Comparison of ENCODE assay signal across 5 cellular contexts in genomic region chr11:72560864-72561263, GRCh38.
DNase-seq lines count a peak whose midpoint lies in the region; TF ChIP-seq lines count a peak whose summit lies in the region.
"Not testable (repeated sequence)": the region's sequence is repeated elsewhere in the genome, so short reads cannot be mapped to it uniquely, and the experiment has no call there.

No MANE protein-coding gene starts in this region.

- H3K9me3 ChIP-seq in A673 (ENCODE audit: low read depth, low read length, poor library complexity, severe bottlenecking); trophoblast cell (ENCODE audit: insufficient read depth, low read depth, low read length): not testable (repeated sequence)

- H2BK5ac ChIP-seq in trophoblast cell (ENCODE audit: low read depth, low read length, poor library complexity): not testable (repeated sequence)

- not testable (repeated sequence) for TF ChIP-seq CTCF in A673 (conservative IDR thresholded peaks at IDR 0.05; ENCODE audit: low read depth, low read length); fibroblast of villous mesenchyme (IDR thresholded peaks at IDR 0.05; ENCODE audit: insufficient read depth, low read depth, low read length); type B pancreatic cell (conservative IDR thresholded peaks at IDR 0.05)

- H3K14ac ChIP-seq in trophoblast cell (ENCODE audit: low read length): not testable (repeated sequence)

- not testable (repeated sequence) for H3K9ac ChIP-seq in trophoblast cell (ENCODE audit: low read length)

- H4K91ac ChIP-seq in trophoblast cell (ENCODE audit: low read depth, low read length): peak overlapping the region; percentile 3

- H2BK120ac ChIP-seq in trophoblast cell (ENCODE audit: insufficient read depth, low read length, poor library complexity): not testable (repeated sequence)

- H3K9me3 Mint-ChIP-seq in type B pancreatic cell: not testable (repeated sequence)

- H2BK12ac ChIP-seq in trophoblast cell (ENCODE audit: low read length): not testable (repeated sequence)

- not testable (repeated sequence) for H3K27ac Mint-ChIP-seq in type B pancreatic cell

- not testable (repeated sequence) for H3K4ac ChIP-seq in trophoblast cell (ENCODE audit: low read depth, low read length)

- not testable (repeated sequence) for H3K4me2 ChIP-seq in trophoblast cell (ENCODE audit: low read length)

- CTCF ChIA-PET in A673 (lab: Charles Lee): not testable (repeated sequence)

- H3K4me3 ChIP-seq in A673 (ENCODE audit: low read depth, low read length, poor library complexity, severe bottlenecking); fibroblast of villous mesenchyme (ENCODE audit: low read depth, low read length); trophoblast cell (ENCODE audit: low read depth, low read length): not testable (repeated sequence)

- peak; percentile 29 for DNase-seq in A673 (ENCODE audit: low spot score)
- DNase-seq in amniotic epithelial cell (ENCODE audit: low read depth): peak; percentile 60
- DNase-seq in fibroblast of villous mesenchyme (ENCODE audit: low read depth): peak; percentile 36
- DNase-seq in trophoblast cell: not testable (repeated sequence)
- peak; percentile 49 for DNase-seq in type B pancreatic cell (ENCODE audit: extremely low spot score, unreplicated experiment)

- H3K27ac ChIP-seq in A673 (ENCODE audit: low read depth, low read length, poor library complexity, severe bottlenecking); trophoblast cell (ENCODE audit: low read depth, low read length): not testable (repeated sequence)

- not testable (repeated sequence) for H3K23ac ChIP-seq in trophoblast cell (ENCODE audit: low read length)

- not testable (repeated sequence) for H2AK5ac ChIP-seq in trophoblast cell (ENCODE audit: low read length)

- not testable (repeated sequence) for H4K8ac ChIP-seq in trophoblast cell (ENCODE audit: low read depth, low read length)

- POLR2A ChIA-PET in A673 (lab: Charles Lee; ENCODE audit: low non-redundant PET): not testable (repeated sequence)

- not testable (repeated sequence) for H3K18ac ChIP-seq in trophoblast cell (ENCODE audit: low read length)

- H3K27me3 ChIP-seq in A673 (replicated peaks; ENCODE audit: insufficient read depth, low read depth, low read length, poor library complexity); trophoblast cell (ENCODE audit: insufficient read depth, low read length): not testable (repeated sequence)

- not testable (repeated sequence) for H3K4me3 Mint-ChIP-seq in type B pancreatic cell

- not testable (repeated sequence) for H3K79me2 ChIP-seq in trophoblast cell (ENCODE audit: control insufficient read depth, insufficient read depth, low read length, poor library complexity)

- not testable (repeated sequence) for H3K4me1 Mint-ChIP-seq in type B pancreatic cell (ENCODE audit: unreplicated experiment)

- not testable (repeated sequence) for H4K12ac ChIP-seq in trophoblast cell (ENCODE audit: low read depth, low read length)

- not testable (repeated sequence) for H3K36me3 Mint-ChIP-seq in type B pancreatic cell

- H3K36me3 ChIP-seq in A673 (ENCODE audit: insufficient read depth, low read length, poor library complexity, severe bottlenecking); trophoblast cell (ENCODE audit: control insufficient read depth in 1 of 2, insufficient read depth in 2 of 2, low read length in 2 of 2): not testable (repeated sequence)

- not testable (repeated sequence) for H3K79me1 ChIP-seq in trophoblast cell (ENCODE audit: low read length)

- BruUV-seq in A673 (replicated peaks; lab: Mats Ljungman, UMichigan): not testable (repeated sequence)

- no CpG with 5 or more reads among the region's 15 CpGs for WGBS in trophoblast cell (ENCODE audit: extremely low coverage, insufficient coverage, insufficient read length)

- intact Hi-C loops in A673 (cut with micrococcal nuclease; ENCODE audit: unreplicated experiment): not testable (repeated sequence)

- not testable (repeated sequence) for H3K4me1 ChIP-seq in A673 (ENCODE audit: insufficient read depth, low read length, poor library complexity, severe bottlenecking)
- peaks cover 8 to 17% of the 10 kb centered on the region in 2 experiments for H3K4me1 ChIP-seq in trophoblast cell (ENCODE audit: control insufficient read depth in 1 of 2, insufficient read depth in 2 of 2, low read length in 2 of 2)

- H2AFZ ChIP-seq in trophoblast cell (ENCODE audit: insufficient read depth, low read length, poor library complexity): not testable (repeated sequence)

- H3K27me3 Mint-ChIP-seq in type B pancreatic cell: not testable (repeated sequence)
